ENCODE assay signal across 7 cellular contexts in the genomic region with DNA sequence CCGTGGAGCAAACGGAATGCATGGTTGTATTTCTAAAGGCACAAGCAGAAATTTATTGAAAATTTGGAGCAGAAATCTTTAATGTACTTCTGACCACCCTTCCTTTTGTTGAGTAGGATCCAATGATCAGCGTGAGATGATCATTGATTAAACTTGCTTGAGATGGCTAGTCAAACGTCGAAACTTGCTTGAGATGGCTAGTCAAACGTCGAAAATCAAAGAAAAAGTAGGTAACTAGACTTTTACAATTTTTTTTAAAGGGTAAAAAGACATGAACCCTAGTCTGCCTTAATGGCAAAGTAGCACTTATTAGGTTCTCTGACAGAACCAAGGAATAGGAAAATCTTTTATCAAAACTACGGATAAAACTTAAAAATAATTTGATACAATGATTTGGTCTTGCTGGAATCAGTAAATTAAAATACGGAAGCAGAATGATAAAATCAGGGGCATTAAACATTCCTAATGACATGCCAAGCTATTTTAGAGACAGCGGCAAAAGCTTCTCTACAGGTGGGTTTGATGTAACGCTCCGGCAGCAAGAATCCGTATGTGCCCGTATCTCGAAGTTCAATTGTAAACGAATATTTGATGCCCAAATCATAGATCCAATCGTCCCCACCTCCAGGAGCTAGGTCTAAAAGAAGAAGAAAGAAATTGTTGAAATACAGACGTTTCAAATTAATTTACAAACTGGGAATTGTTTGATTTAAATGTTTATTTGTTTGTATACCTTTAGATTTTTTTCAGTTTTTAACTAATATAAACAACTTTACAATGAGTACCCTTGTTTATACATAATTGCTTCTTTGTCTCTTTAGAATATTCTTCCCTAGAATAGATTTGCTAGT. TPM values are rescaled to one million over a fixed set of nuclear protein-coding genes. Genes with fewer than 3 reads are reported as not detected.
DNase-seq lines count a peak whose midpoint lies in the region; ATAC-seq lines count a peak whose summit lies in the region.

No MANE protein-coding gene starts in this region.

- H3K4me1 ChIP-seq in HUES6 (ENCODE audit: control insufficient read depth, insufficient read depth, low read length): peaks cover 7% of the 10 kb centered on the region
- peaks cover 3% of the 10 kb centered on the region for H3K4me1 ChIP-seq in stomach smooth muscle (ENCODE audit: control insufficient read depth, insufficient read depth, low read length)

- H3K9me3 ChIP-seq in HUES6 (ENCODE audit: control insufficient read depth, insufficient read depth, low read depth, low read length): no peaks in the 10 kb centered on the region
- H3K9me3 ChIP-seq in stomach smooth muscle (ENCODE audit: control insufficient read depth in 2 of 2, low read length in 2 of 2): no peaks in the 10 kb centered on the region

- no peaks in the 10 kb centered on the region for H3K9me3 Mint-ChIP-seq in activated naive CD4-positive, alpha-beta T cell treated with anti-CD3 and anti-CD28 coated beads, Interleukin-2, amount 50 U/mL, for 72 hours

- H3K9ac ChIP-seq in HUES6 (ENCODE audit: low read length) (peak overlapping the region; percentile 57), stomach smooth muscle (ENCODE audit: low read length in 2 of 2) (peak overlapping the region; percentile 75 to 81)

- DNase-seq in activated naive CD4-positive, alpha-beta T cell treated with anti-CD3 and anti-CD28 coated beads, Interleukin-2, amount 50 U/mL, for 72 hours (ENCODE audit: low spot score in 2 of 2): no peak
- peak; percentile 16 for DNase-seq in iPS-NIHi11 (ENCODE audit: low spot score)
- no peak for DNase-seq in MV-4-11 (lab: John Stamatoyannopoulos, UW)
- no peak for DNase-seq in mesenteric fat pad (ENCODE audit: low spot score)

- peaks cover 0 to 5% of the 10 kb centered on the region in 2 donors for H3K36me3 Mint-ChIP-seq in activated naive CD4-positive, alpha-beta T cell treated with anti-CD3 and anti-CD28 coated beads, Interleukin-2, amount 50 U/mL, for 72 hours

- H3K27ac ChIP-seq in HUES6 (ENCODE audit: low read depth, low read length) (no peak overlapping the region), stomach smooth muscle (ENCODE audit: low read length) (peak overlapping the region; percentile 86)

- peak overlapping the region; percentile 95 to 98 for H3K27ac Mint-ChIP-seq in activated naive CD4-positive, alpha-beta T cell treated with anti-CD3 and anti-CD28 coated beads, Interleukin-2, amount 50 U/mL, for 72 hours

- H3K27me3 ChIP-seq in HUES6 (ENCODE audit: control insufficient read depth, insufficient read depth, low read length): no peaks in the 10 kb centered on the region
- H3K27me3 ChIP-seq in stomach smooth muscle (ENCODE audit: control insufficient read depth in 1 of 2, insufficient read depth in 2 of 2, low read length in 2 of 2): no peaks in the 10 kb centered on the region

- H3K4me3 ChIP-seq in HUES6 (ENCODE audit: low read depth, low read length) (peak overlapping the region; percentile 80), stomach smooth muscle (ENCODE audit: low read length in 2 of 2) (peak overlapping the region; percentile 86 to 87)

- H3K36me3 ChIP-seq in HUES6 (ENCODE audit: control insufficient read depth, insufficient read depth, low read length) (no peaks in the 10 kb centered on the region; the same call in 1 of the 2 replicates), stomach smooth muscle (ENCODE audit: control insufficient read depth in 2 of 2, insufficient read depth in 2 of 2, low read length in 2 of 2) (no peaks in the 10 kb centered on the region)

- no peak for ATAC-seq in activated naive CD4-positive, alpha-beta T cell treated with anti-CD3 and anti-CD28 coated beads, Interleukin-2, amount 50 U/mL, for 72 hours
- no peak for ATAC-seq in GM18517 (IDR thresholded peaks at IDR 0.05; ENCODE audit: unreplicated experiment)

RNA-seq across cellular contexts. Expression of gene ZC3H13, which starts 0.8 kb away (rescaled TPM):
- total RNA-seq in activated naive CD4-positive, alpha-beta T cell treated with anti-CD3 and anti-CD28 coated beads, Interleukin-2, amount 50 U/mL, for 72 hours: 10 to 100 TPM; 36.9 to 47.9 TPM
- total RNA-seq in mesenteric fat pad: 44.1 TPM

RNA-seq across cellular contexts. Expression of gene CPB2, which starts 51.4 kb away (rescaled TPM):
- not detected for total RNA-seq in activated naive CD4-positive, alpha-beta T cell treated with anti-CD3 and anti-CD28 coated beads, Interleukin-2, amount 50 U/mL, for 72 hours
- not detected for total RNA-seq in mesenteric fat pad
